Comparison of ENCODE assay signal across 14 cellular contexts in the genomic region with DNA sequence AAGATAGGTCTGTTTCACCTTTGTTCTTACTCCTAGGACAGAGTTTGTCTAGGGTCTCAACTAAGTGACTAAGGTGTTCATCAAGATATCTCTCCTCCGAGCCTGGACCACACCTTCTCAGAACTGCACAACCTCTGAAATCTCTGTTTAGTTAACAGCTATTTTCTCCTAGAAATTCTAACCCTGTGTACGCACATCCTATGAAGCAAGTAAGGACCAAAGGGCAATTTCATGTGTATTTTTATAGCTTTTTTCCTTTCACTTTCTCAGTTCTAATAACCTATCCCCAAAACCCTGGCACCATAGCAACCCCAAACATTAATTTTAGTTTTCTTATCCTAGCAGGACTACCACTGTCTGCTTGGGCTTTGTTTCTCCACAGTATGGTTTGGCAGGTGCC. TPM values are rescaled to one million over a fixed set of nuclear protein-coding genes. Genes with fewer than 3 reads are reported as not detected.
DNase-seq lines count a peak whose midpoint lies in the region; ATAC-seq and TF ChIP-seq lines count a peak whose summit lies in the region.
"Had no signal": no experiment of that assay in that cellular context is flagged by ENCODE, and none has a peak within 500 bp of the region (broad histone marks: within the 10 kb centered on the region; RNA-seq: fewer than 3 reads in every experiment).

No MANE protein-coding gene starts in this region.

- POLR2A ChIA-PET in CD4-positive, alpha-beta memory T cell (lab: Charles Lee; ENCODE audit: partially characterized antibody), result interaction anchor here (1.2 kb wide), 2 partner anchors 58 to 60 kb away, joined by 3 to 5 read pairs; a partner anchor contains a TSS

- ATAC-seq in CD4-positive, CD25-positive, alpha-beta regulatory T cell (ENCODE audit: low read depth in 2 of 2), result no peak
- ATAC-seq in left colon (peak; percentile 69), mucosa of descending colon (peak; percentile 65)
- no peak for ATAC-seq in stimulated activated naive B cell treated with anti-CD40 and anti-IgM and Interleukin-4, amounts not matched to agents 10 μg/mL and 1 μg/mL and 100 μg/mL, for 72 hours (replicated peaks)

- no peak overlapping the region for H3K4me3 ChIP-seq in CD4-positive, CD25-positive, alpha-beta regulatory T cell (ENCODE audit: low read depth, low read length)
- no peak overlapping the region for H3K4me3 ChIP-seq in CD4-positive, alpha-beta memory T cell (ENCODE audit: low read length in 2 of 2)
- H3K4me3 ChIP-seq in mucosa of descending colon (no peak overlapping the region), osteoblast (ENCODE audit: insufficient read depth, low read length) (no peak overlapping the region)

- H4K20me1 ChIP-seq in osteoblast (ENCODE audit: insufficient read depth, low read length), result no peaks in the 10 kb centered on the region

- H3K36me3 Mint-ChIP-seq in CD4-positive, CD25-positive, alpha-beta regulatory T cell, result peaks cover 30% of the 10 kb centered on the region
- H3K36me3 Mint-ChIP-seq in CD4-positive, alpha-beta memory T cell, result peaks cover 25 to 35% of the 10 kb centered on the region in 2 donors
- H3K36me3 Mint-ChIP-seq in activated T-helper 1 cell treated with anti-CD3 and anti-CD28 coated beads, Interleukin-12 subunit alpha, Interleukin-12 subunit beta, Interleukin-2, Interleukin-4 antibody, amounts not matched to agents 30 ng/mL and 10 ng/mL and 1 ng/mL, durations not matched to agents 14 hours and 24 hours and 36 hours (ENCODE audit: low read depth), result peaks cover 10% of the 10 kb centered on the region
- H3K36me3 Mint-ChIP-seq in stimulated activated naive B cell treated with anti-CD40 and anti-IgM and Interleukin-4, amounts not matched to agents 10 μg/mL and 1 μg/mL and 100 μg/mL, for 72 hours, result peaks cover 24 to 37% of the 10 kb centered on the region in 2 donors

- no peak for DNase-seq in CD4-positive, CD25-positive, alpha-beta regulatory T cell
- DNase-seq in CD4-positive, alpha-beta memory T cell, result no peak
- DNase-seq in left colon, result no peak
- no peak for DNase-seq in mucosa of descending colon
- no peak for DNase-seq in NCI-H1092 treated with DMSO at 0.1 percent for 48 hours (lab: John Stamatoyannopoulos, UW)
- DNase-seq in activated T-helper 1 cell treated with anti-CD3 and anti-CD28 coated beads, Interleukin-12 subunit alpha, Interleukin-12 subunit beta, Interleukin-2, Interleukin-4 antibody, amounts not matched to agents 30 ng/mL and 10 ng/mL and 1 ng/mL, durations not matched to agents 14 hours and 24 hours and 36 hours (ENCODE audit: low spot score), result no peak
- DNase-seq in osteoblast (ENCODE audit: insufficient read length, low spot score, missing footprints), result no peak
- no peak for DNase-seq in stimulated activated naive B cell treated with anti-CD40 and anti-IgM and Interleukin-4, amounts not matched to agents 10 μg/mL and 1 μg/mL and 100 μg/mL, for 72 hours
- DNase-seq: C1 segment of cervical spinal cord, Calu3, DMS 273 treated with DMSO at 0.1 percent for 48 hours, GOT3, H9 had no signal

- H2AFZ ChIP-seq in osteoblast (ENCODE audit: low read length), result no peak overlapping the region

- H3K9me3 ChIP-seq in CD4-positive, CD25-positive, alpha-beta regulatory T cell (ENCODE audit: control insufficient read depth in 2 of 2, low read length in 2 of 2), result peaks cover 0 to 3% of the 10 kb centered on the region in 2 experiments
- H3K9me3 ChIP-seq in CD4-positive, alpha-beta memory T cell (ENCODE audit: control insufficient read depth in 1 of 2, low read length in 2 of 2), result no peaks in the 10 kb centered on the region
- H3K9me3 ChIP-seq in mucosa of descending colon, result no peaks in the 10 kb centered on the region
- no peaks in the 10 kb centered on the region for H3K9me3 ChIP-seq in osteoblast (ENCODE audit: low read depth, low read length)

- H3K27ac Mint-ChIP-seq in CD4-positive, CD25-positive, alpha-beta regulatory T cell, result peak overlapping the region; percentile 4 to 65 (median 50)
- H3K27ac Mint-ChIP-seq in CD4-positive, alpha-beta memory T cell, result peak overlapping the region in 4 of 7 donors; percentile 40 to 49 (median 48)
- H3K27ac Mint-ChIP-seq in activated T-helper 1 cell treated with anti-CD3 and anti-CD28 coated beads, Interleukin-12 subunit alpha, Interleukin-12 subunit beta, Interleukin-2, Interleukin-4 antibody, amounts not matched to agents 30 ng/mL and 10 ng/mL and 1 ng/mL, durations not matched to agents 14 hours and 24 hours and 36 hours, result no peak overlapping the region
- no peak overlapping the region for H3K27ac Mint-ChIP-seq in stimulated activated naive B cell treated with anti-CD40 and anti-IgM and Interleukin-4, amounts not matched to agents 10 μg/mL and 1 μg/mL and 100 μg/mL, for 72 hours
- H3K27ac Mint-ChIP-seq: B cell, H9 had no signal

- H3K9me3 Mint-ChIP-seq in CD4-positive, CD25-positive, alpha-beta regulatory T cell, result peaks cover 0 to 9% (median 5%) of the 10 kb centered on the region in 7 donors
- H3K9me3 Mint-ChIP-seq in CD4-positive, alpha-beta memory T cell, result peaks cover 0 to 15% (median 9%) of the 10 kb centered on the region in 8 donors
- peaks cover 11% of the 10 kb centered on the region for H3K9me3 Mint-ChIP-seq in activated T-helper 1 cell treated with anti-CD3 and anti-CD28 coated beads, Interleukin-12 subunit alpha, Interleukin-12 subunit beta, Interleukin-2, Interleukin-4 antibody, amounts not matched to agents 30 ng/mL and 10 ng/mL and 1 ng/mL, durations not matched to agents 14 hours and 24 hours and 36 hours
- H3K9me3 Mint-ChIP-seq in stimulated activated naive B cell treated with anti-CD40 and anti-IgM and Interleukin-4, amounts not matched to agents 10 μg/mL and 1 μg/mL and 100 μg/mL, for 72 hours, result peaks cover 11 to 13% of the 10 kb centered on the region in 2 donors

- H3K27ac ChIP-seq in CD4-positive, CD25-positive, alpha-beta regulatory T cell (ENCODE audit: insufficient read depth, low read length, poor library complexity, severe bottlenecking), result no peak overlapping the region
- H3K27ac ChIP-seq in CD4-positive, alpha-beta memory T cell (ENCODE audit: low read depth, low read length), result no peak overlapping the region
- no peak overlapping the region for H3K27ac ChIP-seq in osteoblast (ENCODE audit: low read depth, low read length)

- no peaks in the 10 kb centered on the region for H3K4me1 ChIP-seq in CD4-positive, CD25-positive, alpha-beta regulatory T cell (ENCODE audit: control insufficient read depth, insufficient read depth, low read length, poor library complexity, severe bottlenecking)
- H3K4me1 ChIP-seq in CD4-positive, alpha-beta memory T cell (ENCODE audit: insufficient read depth, low read length), result peaks cover 8% of the 10 kb centered on the region
- H3K4me1 ChIP-seq in mucosa of descending colon (ENCODE audit: low read depth), result no peaks in the 10 kb centered on the region
- peaks cover 10% of the 10 kb centered on the region for H3K4me1 ChIP-seq in osteoblast (ENCODE audit: insufficient read depth, low read length)

- peaks cover 2% of the 10 kb centered on the region for H3K79me2 ChIP-seq in osteoblast (ENCODE audit: insufficient read depth, low read length)

- no peaks in the 10 kb centered on the region for H3K27me3 Mint-ChIP-seq in CD4-positive, CD25-positive, alpha-beta regulatory T cell
- H3K27me3 Mint-ChIP-seq in CD4-positive, alpha-beta memory T cell, result no peaks in the 10 kb centered on the region
- H3K27me3 Mint-ChIP-seq in activated T-helper 1 cell treated with anti-CD3 and anti-CD28 coated beads, Interleukin-12 subunit alpha, Interleukin-12 subunit beta, Interleukin-2, Interleukin-4 antibody, amounts not matched to agents 30 ng/mL and 10 ng/mL and 1 ng/mL, durations not matched to agents 14 hours and 24 hours and 36 hours (ENCODE audit: insufficient read depth), result no peaks in the 10 kb centered on the region
- H3K27me3 Mint-ChIP-seq in stimulated activated naive B cell treated with anti-CD40 and anti-IgM and Interleukin-4, amounts not matched to agents 10 μg/mL and 1 μg/mL and 100 μg/mL, for 72 hours, result no peaks in the 10 kb centered on the region
- H3K27me3 Mint-ChIP-seq: B cell had no signal

- H3K4me2 ChIP-seq in osteoblast (ENCODE audit: insufficient read depth, low read length), result no peak overlapping the region

- peaks cover 46 to 59% (median 49%) of the 10 kb centered on the region in 4 donors for H3K4me1 Mint-ChIP-seq in CD4-positive, CD25-positive, alpha-beta regulatory T cell
- peaks cover 36 to 58% (median 46%) of the 10 kb centered on the region in 4 donors for H3K4me1 Mint-ChIP-seq in CD4-positive, alpha-beta memory T cell
- peaks cover 13% of the 10 kb centered on the region for H3K4me1 Mint-ChIP-seq in activated T-helper 1 cell treated with anti-CD3 and anti-CD28 coated beads, Interleukin-12 subunit alpha, Interleukin-12 subunit beta, Interleukin-2, Interleukin-4 antibody, amounts not matched to agents 30 ng/mL and 10 ng/mL and 1 ng/mL, durations not matched to agents 14 hours and 24 hours and 36 hours (ENCODE audit: low read depth)
- peaks cover 9 to 14% of the 10 kb centered on the region in 2 donors for H3K4me1 Mint-ChIP-seq in stimulated activated naive B cell treated with anti-CD40 and anti-IgM and Interleukin-4, amounts not matched to agents 10 μg/mL and 1 μg/mL and 100 μg/mL, for 72 hours

- intact Hi-C loops in CD4-positive, alpha-beta memory T cell (cut with micrococcal nuclease), result no loop called here
- intact Hi-C loops in left colon (cut with DNase I, micrococcal nuclease), result no loop called here
- intact Hi-C loops in mucosa of descending colon (cut with DNase I, micrococcal nuclease), result no loop called here
- intact Hi-C loops in activated T-helper 1 cell treated with anti-CD3 and anti-CD28 coated beads, Interleukin-12 subunit alpha, Interleukin-12 subunit beta, Interleukin-2, Interleukin-4 antibody, amounts not matched to agents 30 ng/mL and 10 ng/mL and 1 ng/mL, durations not matched to agents 14 hours and 24 hours and 36 hours (cut with micrococcal nuclease), result no loop called here

- no peak overlapping the region for H3K4me3 Mint-ChIP-seq in CD4-positive, CD25-positive, alpha-beta regulatory T cell
- H3K4me3 Mint-ChIP-seq in CD4-positive, alpha-beta memory T cell, result no peak overlapping the region
- H3K4me3 Mint-ChIP-seq in activated T-helper 1 cell treated with anti-CD3 and anti-CD28 coated beads, Interleukin-12 subunit alpha, Interleukin-12 subunit beta, Interleukin-2, Interleukin-4 antibody, amounts not matched to agents 30 ng/mL and 10 ng/mL and 1 ng/mL, durations not matched to agents 14 hours and 24 hours and 36 hours, result no peak overlapping the region
- no peak overlapping the region for H3K4me3 Mint-ChIP-seq in stimulated activated naive B cell treated with anti-CD40 and anti-IgM and Interleukin-4, amounts not matched to agents 10 μg/mL and 1 μg/mL and 100 μg/mL, for 72 hours
- H3K4me3 Mint-ChIP-seq: B cell, H9 had no signal

- H3K36me3 ChIP-seq in CD4-positive, CD25-positive, alpha-beta regulatory T cell (ENCODE audit: control insufficient read depth, insufficient read depth, low read length), result peaks cover 29% of the 10 kb centered on the region
- H3K36me3 ChIP-seq in CD4-positive, alpha-beta memory T cell (ENCODE audit: insufficient read depth, low read length), result no peaks in the 10 kb centered on the region
- H3K36me3 ChIP-seq in mucosa of descending colon (ENCODE audit: low read depth), result no peaks in the 10 kb centered on the region
- no peaks in the 10 kb centered on the region for H3K36me3 ChIP-seq in osteoblast (ENCODE audit: insufficient read depth, low read length)

- CTCF ChIA-PET in CD4-positive, alpha-beta memory T cell (lab: Charles Lee; ENCODE audit: partially characterized antibody), result interaction anchor here (0.9 to 6.7 kb wide), 4 partner anchors 64 to 357 kb away, joined by 3 to 76 read pairs (median 4); no protein-coding TSS in a partner anchor

- no peak for TF ChIP-seq CTCF in mucosa of descending colon (IDR thresholded peaks at IDR 0.05)
- no peak for TF ChIP-seq CTCF in osteoblast (IDR thresholded peaks at IDR 0.05; ENCODE audit: extremely low read depth, low read depth, low read length)

- H3K27me3 ChIP-seq in CD4-positive, CD25-positive, alpha-beta regulatory T cell (ENCODE audit: control insufficient read depth, insufficient read depth, low read length), result no peaks in the 10 kb centered on the region
- H3K27me3 ChIP-seq in CD4-positive, alpha-beta memory T cell (ENCODE audit: insufficient read depth, low read length), result no peaks in the 10 kb centered on the region
- H3K27me3 ChIP-seq in osteoblast (ENCODE audit: insufficient read depth, low read length), result no peaks in the 10 kb centered on the region

RNA-seq across cellular contexts. Expression of a gene that starts 59.1 kb away (rescaled TPM):
- 113 TPM for total RNA-seq in CD4-positive, CD25-positive, alpha-beta regulatory T cell
- 100 to 1,000 TPM in 2 of 4 donors, 10 to 100 TPM in 2; 75.2 to 115 (median 103) TPM for polyA plus RNA-seq in CD4-positive, CD25-positive, alpha-beta regulatory T cell
- total RNA-seq in CD4-positive, alpha-beta memory T cell, result 10 to 100 TPM; 83.1 to 88.3 TPM
- 100 to 1,000 TPM in 1 of 2 donors, 10 to 100 TPM in 1; 97.4 to 137 TPM for polyA plus RNA-seq in CD4-positive, alpha-beta memory T cell
- 10 to 100 TPM; 25.1 to 25.9 TPM for total RNA-seq in left colon
- total RNA-seq in mucosa of descending colon, result 10 to 100 TPM; 23.1 to 35.4 (median 30.1) TPM
- 24.5 and 28.3 TPM in 2 replicates for total RNA-seq in activated T-helper 1 cell treated with anti-CD3 and anti-CD28 coated beads, Interleukin-12 subunit alpha, Interleukin-12 subunit beta, Interleukin-2, Interleukin-4 antibody, amounts not matched to agents 30 ng/mL and 10 ng/mL and 1 ng/mL, durations not matched to agents 14 hours and 24 hours and 36 hours
- 19.5 and 24.8 TPM in 2 replicates for total RNA-seq in osteoblast

Comparison
In these comparisons a context has a peak if more than half of its experiments do, and no peak if none do; other contexts are left out.
1. ATAC-seq: peak in left colon (single experiment) and mucosa of descending colon (single experiment); none in CD4-positive, CD25-positive, alpha-beta regulatory T cell (0 of 2) and stimulated activated naive B cell treated with anti-CD40 and anti-IgM and Interleukin-4, amounts not matched to agents 10 μg/mL and 1 μg/mL and 100 μg/mL, for 72 hours (0 of 2).
2. H3K27ac Mint-ChIP-seq: peak in CD4-positive, CD25-positive, alpha-beta regulatory T cell (3 of 3) and CD4-positive, alpha-beta memory T cell (4 of 7); none in activated T-helper 1 cell treated with anti-CD3 and anti-CD28 coated beads, Interleukin-12 subunit alpha, Interleukin-12 subunit beta, Interleukin-2, Interleukin-4 antibody, amounts not matched to agents 30 ng/mL and 10 ng/mL and 1 ng/mL, durations not matched to agents 14 hours and 24 hours and 36 hours (single experiment) and stimulated activated naive B cell treated with anti-CD40 and anti-IgM and Interleukin-4, amounts not matched to agents 10 μg/mL and 1 μg/mL and 100 μg/mL, for 72 hours (single experiment).